8 cellular contexts compared by ENCODE assay signal in genomic region chr9:27835286-27835685, GRCh38.
"Had no signal": no experiment of that assay in that cellular context is flagged by ENCODE, and none has a peak within 500 bp of the region (broad histone marks: within the 10 kb centered on the region; RNA-seq: fewer than 3 reads in every experiment).

No MANE protein-coding gene starts in this region.

- ATAC-seq: HCT116, K562 had no signal

- DNase-seq: GM23248, GOT3, H7, HFFc6, IMR-90 had no signal

- H2AFZ ChIP-seq: GM23248 had no signal

- H3K4me3 ChIP-seq: GM23248, HAP-1, K562 had no signal

- H3K36me3 ChIP-seq: HAP-1 had no signal

- H3K9me3 ChIP-seq: HAP-1 had no signal

- H3K9ac ChIP-seq: GM23248 had no signal

- H3K27ac ChIP-seq: GM23248 had no signal

- H3K4me1 ChIP-seq: HAP-1 had no signal
